In the genomic region with DNA sequence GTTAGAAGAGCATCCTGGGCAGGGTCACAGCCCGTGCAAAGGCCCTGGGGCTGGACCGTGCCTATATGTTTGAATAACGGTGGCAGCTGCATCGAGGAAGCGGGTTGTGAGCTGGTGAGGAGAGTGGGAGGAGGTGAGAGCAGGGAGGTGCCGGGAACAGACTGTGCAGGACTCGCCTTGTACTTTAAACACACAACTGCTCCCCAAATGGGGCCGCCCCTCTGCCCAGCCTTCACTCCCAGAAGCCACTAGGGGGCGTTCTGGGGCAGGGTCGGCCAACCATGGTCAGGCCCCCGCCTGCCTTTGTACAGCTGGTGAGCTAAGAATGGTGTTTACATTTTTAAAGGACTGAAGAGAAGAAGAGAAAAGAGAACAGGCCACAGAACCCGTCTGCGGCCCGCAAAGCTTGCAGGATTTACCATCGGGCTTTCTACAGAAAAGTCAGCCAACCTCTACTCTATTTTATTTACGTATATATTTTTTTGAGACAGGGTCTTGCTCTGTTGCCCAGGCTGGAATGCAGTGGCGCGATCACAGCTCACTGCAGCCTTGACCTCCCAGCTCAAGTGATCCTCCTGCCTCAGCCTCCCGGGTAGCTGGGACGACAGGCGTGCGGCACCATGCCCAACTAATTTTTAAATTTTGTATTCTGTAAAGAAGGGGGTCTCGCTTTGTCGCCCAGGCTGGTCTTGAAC, we compare ENCODE assay signal across 8 cellular contexts. TPM values are rescaled to one million over a fixed set of nuclear protein-coding genes. Genes with fewer than 3 reads are reported as not detected.
DNase-seq lines count a peak whose midpoint lies in the region; ATAC-seq and TF ChIP-seq lines count a peak whose summit lies in the region.
"Not testable (repeated sequence)": the region's sequence is repeated elsewhere in the genome, so short reads cannot be mapped to it uniquely, and the experiment has no call there.

No MANE protein-coding gene starts in this region.

- not testable (repeated sequence) for TF ChIP-seq EP300 in ovary (IDR thresholded peaks at IDR 0.05)

- not testable (repeated sequence) for H3K27ac ChIP-seq in DND-41 (ENCODE audit: low read length); IMR-90 (ENCODE audit: insufficient read depth, low read length); RWPE2 (ENCODE audit: poor library complexity, severe bottlenecking); right cardiac atrium (ENCODE audit: low read length); ovary
- peak overlapping the region; percentile 2 for H3K27ac ChIP-seq in stomach smooth muscle (ENCODE audit: low read length)

- not testable (repeated sequence) for H3K4me2 ChIP-seq in DND-41 (ENCODE audit: insufficient read depth, low read length); IMR-90 (ENCODE audit: low read depth, low read length)

- intact Hi-C loops in IMR-90 (cut with micrococcal nuclease), result loop anchor here (1.0 to 5.0 kb wide), 3 partner anchors 148 to 318 kb away; no protein-coding TSS in a partner anchor
- intact Hi-C loops in right cardiac atrium (cut with DNase I), result loop anchor here in 1 of 4 donors (5.0 kb wide), 1 partner anchor 147 kb away; no protein-coding TSS in a partner anchor
- intact Hi-C loops in ovary (cut with DNase I), result not testable (repeated sequence)

- H4K8ac ChIP-seq in IMR-90 (ENCODE audit: low read depth in 2 of 2, low read length in 2 of 2), result not testable (repeated sequence)

- not testable (repeated sequence) for H3K23ac ChIP-seq in IMR-90 (ENCODE audit: low read depth, low read length)

- H2AFZ ChIP-seq in DND-41 (ENCODE audit: low read depth, low read length); IMR-90 (replicated peaks; ENCODE audit: low read length, poor library complexity): not testable (repeated sequence)

- H3K4me3 ChIP-seq in DND-41 (ENCODE audit: low read depth in 1 of 2, low read length in 2 of 2); IMR-90 (ENCODE audit: insufficient read depth, low read depth, low read length); RWPE2 (ENCODE audit: severe bottlenecking); cardiac fibroblast (replicated peaks in 1 of 2; ENCODE audit: low read depth in 2 of 2, low read length in 2 of 2); right cardiac atrium (ENCODE audit: low read length); ovary; stomach smooth muscle (ENCODE audit: low read length in 2 of 2): not testable (repeated sequence)

- not testable (repeated sequence) for H2AK9ac ChIP-seq in IMR-90 (replicated peaks; ENCODE audit: low read depth, low read length, poor library complexity)

- peak; percentile 59 for TF ChIP-seq RAD21 in IMR-90 (IDR thresholded peaks at IDR 0.05; ENCODE audit: low read length)

- BruUV-seq in IMR-90 (replicated peaks; lab: Mats Ljungman, UMichigan), result not testable (repeated sequence)

- not testable (repeated sequence) for H2AK5ac ChIP-seq in IMR-90 (ENCODE audit: low read depth, low read length)

- DNase-seq in DND-41, result peak; percentile 63
- peak; percentile 40 for DNase-seq in IMR-90
- DNase-seq in RWPE2 (ENCODE audit: low spot score), result not testable (repeated sequence)
- DNase-seq in activated CD8-positive, alpha-beta memory T cell treated with anti-CD3 and anti-CD28 coated beads for 4 hours (ENCODE audit: low read depth in 2 of 2), result peak; percentile 18 to 30
- peak; percentile 45 to 47 for DNase-seq in cardiac fibroblast (ENCODE audit: low read depth in 2 of 2)
- peak in 2 of 3 donors; percentile 70 to 72 for DNase-seq in right cardiac atrium
- DNase-seq in ovary, result peak in 4 of 5 donors; percentile 30 to 66 (median 45)

- not testable (repeated sequence) for H3K18ac ChIP-seq in IMR-90 (ENCODE audit: low read depth, low read length)

- peak; percentile 66 for TF ChIP-seq CTCF in DND-41 (IDR thresholded peaks at IDR 0.05; ENCODE audit: borderline replicate concordance, extremely low read depth, low read length, poor library complexity, severe bottlenecking)
- TF ChIP-seq CTCF in IMR-90 (conservative IDR thresholded peaks at IDR 0.05; ENCODE audit: low read depth, low read length), result peak; percentile 54
- peak; percentile 44 for TF ChIP-seq CTCF in RWPE2 (IDR thresholded peaks at IDR 0.05; ENCODE audit: poor library complexity, severe bottlenecking)
- TF ChIP-seq CTCF in cardiac fibroblast (IDR thresholded peaks at IDR 0.05; ENCODE audit: low read depth, low read length), result peak; percentile 45
- peak in 1 of 3 donors; percentile 37 for TF ChIP-seq CTCF in ovary (IDR thresholded peaks at IDR 0.05)

- not testable (repeated sequence) for H3K56ac ChIP-seq in IMR-90 (ENCODE audit: extremely low read depth, insufficient read depth, low read length)

- not testable (repeated sequence) for H3K79me1 ChIP-seq in IMR-90 (ENCODE audit: low read depth in 1 of 2, low read length in 2 of 2)

- in situ Hi-C loops in IMR-90 (cut with MboI; ENCODE audit: low sequenced_read_pairs), result not testable (repeated sequence)

- not testable (repeated sequence) for TF ChIP-seq POLR2A in IMR-90 (IDR thresholded peaks at IDR 0.05; ENCODE audit: low read depth, low read length); ovary (IDR thresholded peaks at IDR 0.05)

- H3K9ac ChIP-seq in DND-41 (ENCODE audit: low read depth, low read length); IMR-90 (ENCODE audit: low read depth, low read length); stomach smooth muscle (ENCODE audit: low read length in 2 of 2): not testable (repeated sequence)

- H4K20me1 ChIP-seq in DND-41 (ENCODE audit: insufficient read depth, low read length), result peaks cover 47% of the 10 kb centered on the region
- H4K20me1 ChIP-seq in IMR-90 (ENCODE audit: insufficient read depth, low read length), result not testable (repeated sequence)

- H3K14ac ChIP-seq in IMR-90 (replicated peaks; ENCODE audit: low read depth, low read length), result not testable (repeated sequence)

- not testable (repeated sequence) for H4K91ac ChIP-seq in IMR-90 (ENCODE audit: insufficient read depth, low read depth, low read length)

- POLR2A ChIA-PET in IMR-90 (lab: Charles Lee; ENCODE audit: unreplicated experiment), result not testable (repeated sequence)

- not testable (repeated sequence) for H2BK5ac ChIP-seq in IMR-90 (ENCODE audit: low read depth, low read length, poor library complexity, severe bottlenecking)

- H2BK20ac ChIP-seq in IMR-90 (ENCODE audit: low read depth, low read length), result not testable (repeated sequence)

- not testable (repeated sequence) for H2BK120ac ChIP-seq in IMR-90 (ENCODE audit: low read depth, low read length)

- not testable (repeated sequence) for H3K9me1 ChIP-seq in IMR-90 (ENCODE audit: insufficient read depth, low read length)

- no CpG with 5 or more reads among the region's 24 CpGs for WGBS in IMR-90 (ENCODE audit: extremely low coverage in 2 of 2, insufficient read length in 1 of 2), 2 experiments
- WGBS in right cardiac atrium, result 83% methylated on average over 24 of the region's 24 CpGs
- WGBS in ovary, 3 donors, result 32 to 39% (median 38%) methylated on average over 24 of the region's 24 CpGs

- not testable (repeated sequence) for H2BK15ac ChIP-seq in IMR-90 (ENCODE audit: low read depth, low read length)

- H3K9me3 ChIP-seq in DND-41 (ENCODE audit: insufficient read depth, low read length, severe bottlenecking); IMR-90 (ENCODE audit: control insufficient read depth, insufficient read depth, low read length); RWPE2 (ENCODE audit: severe bottlenecking); right cardiac atrium (ENCODE audit: control insufficient read depth, low read length); ovary; stomach smooth muscle (ENCODE audit: control insufficient read depth in 2 of 2, low read length in 2 of 2): not testable (repeated sequence)

- not testable (repeated sequence) for H3K27me3 ChIP-seq in DND-41 (ENCODE audit: insufficient read depth, low read length, poor library complexity); RWPE2 (ENCODE audit: insufficient read depth, poor library complexity, severe bottlenecking); right cardiac atrium (ENCODE audit: control insufficient read depth, insufficient read depth); ovary; stomach smooth muscle (ENCODE audit: control insufficient read depth in 1 of 2, insufficient read depth in 2 of 2, low read length in 2 of 2)
- peaks cover 23% of the 10 kb centered on the region for H3K27me3 ChIP-seq in IMR-90 (ENCODE audit: control insufficient read depth, insufficient read depth, low read length)

- CTCF ChIA-PET in IMR-90 (lab: Yijun Ruan, JAX), result interaction anchor here (0.6 to 3.0 kb wide), 5 partner anchors 64 to 413 kb away, joined by 3 to 26 read pairs (median 4); a partner anchor contains a TSS

- dilution Hi-C loops in IMR-90 (cut with HindIII; ENCODE audit: low sequenced_read_pairs, unreplicated experiment), result not testable (repeated sequence)

- H3K4me1 ChIP-seq in DND-41 (ENCODE audit: insufficient read depth, low read length) (peaks cover 14% of the 10 kb centered on the region), stomach smooth muscle (ENCODE audit: control insufficient read depth, insufficient read depth, low read length) (peaks cover 13% of the 10 kb centered on the region)
- not testable (repeated sequence) for H3K4me1 ChIP-seq in IMR-90 (ENCODE audit: control insufficient read depth, insufficient read depth, low read length); RWPE2 (ENCODE audit: insufficient read depth, poor library complexity, severe bottlenecking); right cardiac atrium (ENCODE audit: control insufficient read depth, insufficient read depth, low read length); ovary (ENCODE audit: insufficient read depth)

- H3K79me2 ChIP-seq in DND-41 (ENCODE audit: insufficient read depth, low read length), result peaks cover 27% of the 10 kb centered on the region

- not testable (repeated sequence) for H3K36me3 ChIP-seq in DND-41 (ENCODE audit: insufficient read depth, low read length); IMR-90 (ENCODE audit: control insufficient read depth, insufficient read depth, low read length); RWPE2 (ENCODE audit: low read depth); ovary; stomach smooth muscle (ENCODE audit: control insufficient read depth in 2 of 2, insufficient read depth in 2 of 2, low read length in 2 of 2)

- not testable (repeated sequence) for H3K4ac ChIP-seq in IMR-90 (ENCODE audit: low read depth, low read length)

- not testable (repeated sequence) for H4K5ac ChIP-seq in IMR-90 (ENCODE audit: low read depth, low read length)

- ATAC-seq in DND-41 (ENCODE audit: insufficient read depth, low read depth) (peak; percentile 79), IMR-90 (ENCODE audit: low read depth) (peak; percentile 92), RWPE2 (ENCODE audit: low read depth) (peak; percentile 44; the same call in 1 of the 3 replicates), right cardiac atrium (peak in 1 of 2 donors; percentile 56)

RNA-seq across cellular contexts. Expression of a gene that starts 5.7 kb away (rescaled TPM):
- 0.72 and 1.4 TPM in 2 replicates for total RNA-seq in IMR-90 (2012; rRNA removed)
- 2.2 and 2.4 TPM in 2 replicates for polyA plus RNA-seq in IMR-90 (2012; rRNA removed)
- polyA plus RNA-seq in IMR-90 (2012; cell fraction: cytosol; rRNA removed), result 0.78 and 3.2 TPM in 2 replicates
- 5.8 and 14.9 TPM in 2 replicates for polyA plus RNA-seq in IMR-90 (2012; cell fraction: nucleus; rRNA removed; ENCODE audit: low replicate concordance)
- total RNA-seq in right cardiac atrium, result 10 to 100 TPM; 28.4 to 36.9 (median 34.0) TPM
- 20.1 TPM for polyA plus RNA-seq in right cardiac atrium
- 10 to 100 TPM in 5 of 7 donors, 1 to 10 TPM in 2; 4.1 to 36.8 (median 22.5) TPM for total RNA-seq in ovary
- 1 to 10 TPM; 2.1 to 6.7 TPM for polyA plus RNA-seq in ovary
